ENCODE assay signal across 1 cellular context in genomic region chr2:191456506-191456905, GRCh38.
A peak's percentile ranks its signal among the peaks of the same experiment; 100 is the strongest.
DNase-seq lines count a peak whose midpoint lies in the region; TF ChIP-seq lines count a peak whose summit lies in the region.
"Not testable (repeated sequence)": the region's sequence is repeated elsewhere in the genome, so short reads cannot be mapped to it uniquely, and the experiment has no call there.

No MANE protein-coding gene starts in this region.

- H3K9me3 Mint-ChIP-seq in glutamatergic neuron (ENCODE audit: unreplicated experiment) = not testable (repeated sequence)

- not testable (repeated sequence) for TF ChIP-seq CTCF in glutamatergic neuron (IDR thresholded peaks at IDR 0.05; ENCODE audit: partially characterized antibody, unreplicated experiment)

- not testable (repeated sequence) for H3K4me1 Mint-ChIP-seq in glutamatergic neuron (ENCODE audit: low read depth, unreplicated experiment)

- H3K27ac Mint-ChIP-seq in glutamatergic neuron (ENCODE audit: unreplicated experiment) = peak overlapping the region; percentile 87

- not testable (repeated sequence) for H3K27me3 Mint-ChIP-seq in glutamatergic neuron (ENCODE audit: unreplicated experiment)

- peaks cover 19% of the 10 kb centered on the region for H3K36me3 Mint-ChIP-seq in glutamatergic neuron (ENCODE audit: unreplicated experiment)

- H3K4me3 Mint-ChIP-seq in glutamatergic neuron (ENCODE audit: unreplicated experiment) = not testable (repeated sequence)

- not testable (repeated sequence) for DNase-seq in glutamatergic neuron
